Comparison of ENCODE assay signal across 17 cellular contexts in genomic region chr13:35693142-35693784, GRCh38.
"Had no signal": no experiment of that assay in that cellular context is flagged by ENCODE, and none has a peak within 500 bp of the region (broad histone marks: within the 10 kb centered on the region; RNA-seq: fewer than 3 reads in every experiment).

No MANE protein-coding gene starts in this region.

- DNase-seq: activated CD4-positive, alpha-beta T cell treated with anti-CD3 and anti-CD28 coated beads for 48 hours; activated CD8-positive, alpha-beta memory T cell treated with anti-CD3 and anti-CD28 coated beads for 24 hours; activated naive CD8-positive, alpha-beta T cell treated with anti-CD3 and anti-CD28 coated beads, Interleukin-2, amount 10 ng/mL, durations not matched to agents 7 days and 5 days; anterior cingulate cortex; erythroblast; foreskin keratinocyte; glutamatergic neuron; mesendoderm; pancreas; stimulated activated CD4-positive, alpha-beta T cell treated with anti-CD3 and anti-CD28 coated beads, Interleukin-1b, Interleukin-23, amount 100 ng/mL, for 48 hours; stomach; SW 1271; testis had no signal

- H3K27me3 Mint-ChIP-seq: activated naive CD8-positive, alpha-beta T cell treated with anti-CD3 and anti-CD28 coated beads, Interleukin-2, amount 10 ng/mL, durations not matched to agents 7 days and 5 days had no signal

- H3K27ac Mint-ChIP-seq: activated naive CD8-positive, alpha-beta T cell treated with anti-CD3 and anti-CD28 coated beads, Interleukin-2, amount 10 ng/mL, durations not matched to agents 7 days and 5 days; activated T-helper 1 cell treated with anti-CD3 and anti-CD28 coated beads, Interleukin-12 subunit alpha, Interleukin-12 subunit beta, Interleukin-2, Interleukin-4 antibody, amounts not matched to agents 30 ng/mL and 10 ng/mL and 1 ng/mL, durations not matched to agents 14 hours and 24 hours and 36 hours; WTC11 had no signal

- H3K4me1 Mint-ChIP-seq: activated naive CD8-positive, alpha-beta T cell treated with anti-CD3 and anti-CD28 coated beads, Interleukin-2, amount 10 ng/mL, durations not matched to agents 7 days and 5 days had no signal

- H3K27me3 ChIP-seq: foreskin keratinocyte, pancreas, stomach, testis had no signal

- H3K36me3 ChIP-seq: pancreas, stomach had no signal

- H3K9me3 ChIP-seq: pancreas, stomach, testis had no signal

- H3K27ac ChIP-seq: foreskin keratinocyte, pancreas, stomach, testis had no signal

- H3K4me1 ChIP-seq: foreskin keratinocyte, pancreas, stomach, testis had no signal

- H3K4me3 Mint-ChIP-seq: activated naive CD8-positive, alpha-beta T cell treated with anti-CD3 and anti-CD28 coated beads, Interleukin-2, amount 10 ng/mL, durations not matched to agents 7 days and 5 days; activated T-helper 1 cell treated with anti-CD3 and anti-CD28 coated beads, Interleukin-12 subunit alpha, Interleukin-12 subunit beta, Interleukin-2, Interleukin-4 antibody, amounts not matched to agents 30 ng/mL and 10 ng/mL and 1 ng/mL, durations not matched to agents 14 hours and 24 hours and 36 hours; neural crest cell; WTC11 had no signal

- ATAC-seq: foreskin keratinocyte, pancreas, sciatic nerve, WTC11 had no signal

- H3K9me3 Mint-ChIP-seq: activated naive CD8-positive, alpha-beta T cell treated with anti-CD3 and anti-CD28 coated beads, Interleukin-2, amount 10 ng/mL, durations not matched to agents 7 days and 5 days; activated T-helper 1 cell treated with anti-CD3 and anti-CD28 coated beads, Interleukin-12 subunit alpha, Interleukin-12 subunit beta, Interleukin-2, Interleukin-4 antibody, amounts not matched to agents 30 ng/mL and 10 ng/mL and 1 ng/mL, durations not matched to agents 14 hours and 24 hours and 36 hours; neural crest cell; WTC11 had no signal

- H3K4me3 ChIP-seq: pancreas, stomach, testis had no signal

- H3K36me3 Mint-ChIP-seq: activated naive CD8-positive, alpha-beta T cell treated with anti-CD3 and anti-CD28 coated beads, Interleukin-2, amount 10 ng/mL, durations not matched to agents 7 days and 5 days; WTC11 had no signal
